29 cellular contexts compared by ENCODE assay signal in genomic region chr2:214566457-214566856, GRCh38.
"Had no signal": no experiment of that assay in that cellular context is flagged by ENCODE, and none has a peak within 500 bp of the region (broad histone marks: within the 10 kb centered on the region; RNA-seq: fewer than 3 reads in every experiment).

No MANE protein-coding gene starts in this region.

- H3K4me3 ChIP-seq: heart right ventricle, left lung, lower lobe of right lung, psoas muscle, sigmoid colon, smooth muscle cell, tibial nerve, uterus had no signal

- H2AFZ ChIP-seq: parathyroid adenoma had no signal

- DNase-seq: heart right ventricle; hippocampal formation; immature natural killer cell; kidney; left colon; left lung; lower lobe of right lung; mesendoderm; naive B cell; natural killer cell; occipital lobe; psoas muscle; sigmoid colon; stimulated activated CD4-positive, alpha-beta T cell treated with anti-CD3 and anti-CD28 coated beads, Interleukin-1b, Interleukin-23, amount 100 ng/mL, for 48 hours; stimulated activated CD4-positive, alpha-beta T cell treated with anti-CD3 and anti-CD28 coated beads, Interleukin-2, amount 100 ng/mL, for 48 hours; stimulated activated CD4-positive, alpha-beta T cell treated with anti-CD3 and anti-CD28 coated beads, Interleukin-4, amount 100 ng/mL, for 4 hours; stimulated activated CD8-positive, alpha-beta memory T cell treated with anti-CD3 and anti-CD28 coated beads, Interleukin-4, amount 100 ng/mL, for 48 hours; stimulated activated naive CD4-positive, alpha-beta T cell treated with Interleukin-2 at 50 U/mL for 16 hours; stimulated activated naive CD8-positive, alpha-beta T cell treated with anti-CD3 and anti-CD28 coated beads, Interleukin-15, amount 100 ng/mL, for 72 hours; substantia nigra; uterus had no signal

- H3K9me3 ChIP-seq: left lung, lower lobe of right lung, neutrophil, sigmoid colon, tibial nerve, uterus had no signal

- H3K9ac ChIP-seq: parathyroid adenoma had no signal

- H3K79me2 ChIP-seq: parathyroid adenoma had no signal

- H3K36me3 ChIP-seq: heart right ventricle, left lung, lower lobe of right lung, neutrophil, sigmoid colon, tibial nerve, uterus had no signal

- H3K27me3 Mint-ChIP-seq: naive B cell; stimulated activated naive CD8-positive, alpha-beta T cell treated with anti-CD3 and anti-CD28 coated beads, Interleukin-15, amount 100 ng/mL, for 72 hours; type B pancreatic cell had no signal

- H3K36me3 Mint-ChIP-seq: immature natural killer cell; naive B cell; natural killer cell; stimulated activated memory B cell treated with anti-CD40 and anti-IgM and Interleukin-4, amounts not matched to agents 10 μg/mL and 1 μg/mL and 100 μg/mL, for 72 hours had no signal

- H3K4me1 ChIP-seq: heart right ventricle, left lung, lower lobe of right lung, parathyroid adenoma, psoas muscle, tibial nerve, uterus had no signal

- H3K4me3 Mint-ChIP-seq: immature natural killer cell; mesothelial cell of epicardium; naive B cell; natural killer cell; neural crest cell; stimulated activated memory B cell treated with anti-CD40 and anti-IgM and Interleukin-4, amounts not matched to agents 10 μg/mL and 1 μg/mL and 100 μg/mL, for 72 hours; stimulated activated naive CD8-positive, alpha-beta T cell treated with anti-CD3 and anti-CD28 coated beads, Interleukin-15, amount 100 ng/mL, for 72 hours; type B pancreatic cell had no signal

- H3K4me2 ChIP-seq: smooth muscle cell had no signal

- H3K27ac ChIP-seq: heart right ventricle, left lung, lower lobe of right lung, neutrophil, parathyroid adenoma, psoas muscle, sigmoid colon, tibial nerve, uterus had no signal

- H3K4me1 Mint-ChIP-seq: immature natural killer cell; naive B cell; natural killer cell; stimulated activated memory B cell treated with anti-CD40 and anti-IgM and Interleukin-4, amounts not matched to agents 10 μg/mL and 1 μg/mL and 100 μg/mL, for 72 hours; stimulated activated naive CD8-positive, alpha-beta T cell treated with anti-CD3 and anti-CD28 coated beads, Interleukin-15, amount 100 ng/mL, for 72 hours had no signal

- H3K27ac Mint-ChIP-seq: immature natural killer cell; mesothelial cell of epicardium; naive B cell; natural killer cell; stimulated activated memory B cell treated with anti-CD40 and anti-IgM and Interleukin-4, amounts not matched to agents 10 μg/mL and 1 μg/mL and 100 μg/mL, for 72 hours; stimulated activated naive CD8-positive, alpha-beta T cell treated with anti-CD3 and anti-CD28 coated beads, Interleukin-15, amount 100 ng/mL, for 72 hours; type B pancreatic cell had no signal

- H3K27me3 ChIP-seq: heart right ventricle, left lung, neutrophil, sigmoid colon, tibial nerve, uterus had no signal

- ATAC-seq: heart right ventricle; left lung; lower lobe of right lung; natural killer cell; psoas muscle; stimulated activated memory B cell treated with anti-CD40 and anti-IgM and Interleukin-4, amounts not matched to agents 10 μg/mL and 1 μg/mL and 100 μg/mL, for 72 hours; stimulated activated naive CD8-positive, alpha-beta T cell treated with anti-CD3 and anti-CD28 coated beads, Interleukin-15, amount 100 ng/mL, for 72 hours had no signal
